1 cellular context compared by ENCODE assay signal in the genomic region with DNA sequence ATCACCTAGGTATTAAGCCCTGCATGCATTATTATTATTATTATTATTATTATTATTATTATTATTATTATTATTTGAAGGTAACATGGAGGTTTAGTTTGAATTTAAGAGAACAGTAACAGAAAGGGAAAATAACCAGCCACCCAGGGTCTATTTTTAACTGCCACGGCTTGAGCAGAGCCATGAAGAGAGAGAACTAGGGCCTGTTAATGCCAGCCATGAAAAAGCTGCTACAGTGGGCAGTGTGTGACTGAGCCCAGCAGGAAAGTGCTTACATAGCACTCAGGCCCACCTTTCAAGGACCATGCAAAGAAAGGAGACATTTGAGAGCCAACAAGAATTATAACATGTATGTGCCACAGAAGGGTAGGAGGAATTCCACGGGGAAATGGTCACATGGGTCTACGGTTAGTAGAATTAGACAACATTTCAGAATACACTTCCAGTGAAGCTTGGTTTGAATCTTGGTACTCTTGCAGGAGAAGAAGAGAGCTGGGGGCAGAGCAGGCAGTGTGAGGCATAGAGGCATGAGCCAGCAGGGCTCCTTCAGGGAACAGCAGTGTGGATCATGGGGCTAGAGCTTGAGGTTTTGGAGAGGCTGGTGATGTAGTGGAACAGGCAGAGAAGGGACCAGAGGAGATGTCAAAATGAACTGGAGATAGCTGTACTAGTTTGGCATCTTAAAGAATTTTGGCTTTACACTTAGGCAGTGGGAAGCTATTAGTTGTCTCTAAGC.
TF ChIP-seq lines count a peak whose summit lies in the region.

No MANE protein-coding gene starts in this region.

TF ChIP-seq in IMR-90, 13 proteins besides CTCF, POLR2A, EP300 and RAD21:
- TF ChIP-seq, protein P1, sequence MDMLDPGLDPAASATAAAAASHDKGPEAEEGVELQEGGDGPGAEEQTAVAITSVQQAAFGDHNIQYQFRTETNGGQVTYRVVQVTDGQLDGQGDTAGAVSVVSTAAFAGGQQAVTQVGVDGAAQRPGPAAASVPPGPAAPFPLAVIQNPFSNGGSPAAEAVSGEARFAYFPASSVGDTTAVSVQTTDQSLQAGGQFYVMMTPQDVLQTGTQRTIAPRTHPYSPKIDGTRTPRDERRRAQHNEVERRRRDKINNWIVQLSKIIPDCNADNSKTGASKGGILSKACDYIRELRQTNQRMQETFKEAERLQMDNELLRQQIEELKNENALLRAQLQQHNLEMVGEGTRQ (IDR thresholded peaks at IDR 0.05; ENCODE audit: low read depth, low read length) = no peak
- TF ChIP-seq MAZ (IDR thresholded peaks at IDR 0.05; ENCODE audit: borderline replicate concordance, low read depth, low read length) (no peak), SMC3 (IDR thresholded peaks at IDR 0.05; ENCODE audit: low read depth, low read length) (no peak), FOS (IDR thresholded peaks at IDR 0.05; ENCODE audit: low read depth, low read length) (no peak)
